ENCODE assay signal across 9 cellular contexts in genomic region chr22:36465232-36466021, GRCh38. TPM values are rescaled to one million over a fixed set of nuclear protein-coding genes. Genes with fewer than 3 reads are reported as not detected.
DNase-seq lines count a peak whose midpoint lies in the region; ATAC-seq, FAIRE-seq and TF ChIP-seq lines count a peak whose summit lies in the region.
"Had no signal": no experiment of that assay in that cellular context is flagged by ENCODE, and none has a peak within 500 bp of the region (broad histone marks: within the 10 kb centered on the region; RNA-seq: fewer than 3 reads in every experiment).

No MANE protein-coding gene starts in this region.

- no peak for TF ChIP-seq RAD21 in GM12878 (IDR thresholded peaks at IDR 0.05; ENCODE audit: insufficient read depth, low read depth, low read length)

- no peak for TF ChIP-seq EP300 in GM12878 (IDR thresholded peaks at IDR 0.05; ENCODE audit: borderline replicate concordance in 1 of 2, control insufficient read depth in 1 of 2, low read depth in 2 of 2, low read length in 2 of 2)

- intact Hi-C loops in GM12878 (cut with micrococcal nuclease; ENCODE audit: unreplicated experiment) = no loop called here

- H3K4me1 ChIP-seq in GM12878 (ENCODE audit: control insufficient read depth, insufficient read depth, low read length) = peaks cover 4% of the 10 kb centered on the region
- peaks cover 67% of the 10 kb centered on the region for H3K4me1 ChIP-seq in keratinocyte (ENCODE audit: control insufficient read depth, extremely low read depth, insufficient read depth, low read length)
- H3K4me1 ChIP-seq in stomach smooth muscle (ENCODE audit: control insufficient read depth, insufficient read depth, low read length) = peaks cover 72% of the 10 kb centered on the region

- H2AFZ ChIP-seq in GM12878 (ENCODE audit: control insufficient read depth, low read depth, low read length) (no peak overlapping the region), keratinocyte (ENCODE audit: control insufficient read depth, low read length) (no peak overlapping the region)

- peaks cover 4% of the 10 kb centered on the region for H3K9me1 ChIP-seq in keratinocyte (ENCODE audit: control insufficient read depth, extremely low read depth, insufficient read depth, low read length)

- DNase-seq in HS-27A (ENCODE audit: low read depth) (peak; percentile 89), GM12878 (ENCODE audit: low read depth, low spot score) (no peak), keratinocyte (ENCODE audit: low read depth, low spot score) (no peak), GM13977 (ENCODE audit: low spot score) (no peak), NCI-H1436 treated with DMSO at 0.1 percent for 48 hours (lab: John Stamatoyannopoulos, UW) (no peak)
- DNase-seq: activated naive CD8-positive, alpha-beta T cell treated with anti-CD3 and anti-CD28 coated beads, Interleukin-2, amount 10 ng/mL, durations not matched to agents 7 days and 5 days had no signal

- H3K4me2 ChIP-seq in GM12878 (ENCODE audit: control insufficient read depth, insufficient read depth) = no peak overlapping the region
- H3K4me2 ChIP-seq in keratinocyte (ENCODE audit: control insufficient read depth, extremely low read depth, insufficient read depth, low read depth, low read length) = peak overlapping the region; percentile 28

- peak; percentile 13; the same call in 1 of the 2 replicates for TF ChIP-seq POLR2A in GM12878 (IDR thresholded peaks at IDR 0.05; ENCODE audit: low read depth, low read length)

- FAIRE-seq in GM12878 (lab: Jason Lieb, UNC) = no peak
- peak; percentile 93 for FAIRE-seq in keratinocyte (lab: Jason Lieb, UNC)

- BruUV-seq in GM12878 (replicated peaks; lab: Mats Ljungman, UMichigan) = no TSS peak

- WGBS in GM12878 (ENCODE audit: insufficient coverage, insufficient replicate concordance, low lambda C conversion rate, missing lambda C conversion rate) = 87% methylated on average over 25 of the region's 25 CpGs

- H3K27me3 ChIP-seq in GM12878 (replicated peaks in 1 of 2; ENCODE audit: control insufficient read depth in 2 of 2, insufficient read depth in 2 of 2, low read length in 1 of 2) (no peaks in the 10 kb centered on the region), keratinocyte (ENCODE audit: control insufficient read depth, extremely low read depth, insufficient read depth, low read length) (no peaks in the 10 kb centered on the region), stomach smooth muscle (ENCODE audit: control insufficient read depth in 1 of 2, insufficient read depth in 2 of 2, low read length in 2 of 2) (no peaks in the 10 kb centered on the region)

- TF ChIP-seq CTCF in GM12878 (IDR thresholded peaks at IDR 0.05 in 2 of 3, conservative IDR thresholded peaks at IDR 0.05 in 1 of 3; ENCODE audit: control insufficient read depth in 2 of 3, extremely low read depth in 1 of 3, insufficient read depth in 1 of 3, low read depth in 3 of 3, low read length in 3 of 3) (no peak), keratinocyte (optimal IDR thresholded peaks at IDR 0.05 in 1 of 3, IDR thresholded peaks at IDR 0.05 in 1 of 3, conservative IDR thresholded peaks at IDR 0.05 in 1 of 3; ENCODE audit: extremely low read depth in 1 of 3, insufficient read depth in 2 of 3, low read length in 3 of 3) (no peak), GM13977 (IDR thresholded peaks at IDR 0.05; ENCODE audit: extremely low read depth, insufficient read depth, missing control alignments) (no peak)

- POLR2A ChIA-PET in GM12878 (lab: Charles Lee) = no interaction called here

- no peak overlapping the region for H3K27ac ChIP-seq in GM12878 (ENCODE audit: control insufficient read depth, insufficient read depth)
- H3K27ac ChIP-seq in keratinocyte (ENCODE audit: control insufficient read depth, insufficient read depth, low read length) = peak overlapping the region; percentile 63
- H3K27ac ChIP-seq in stomach smooth muscle (ENCODE audit: low read length) = peak overlapping the region; percentile 97

- dilution Hi-C loops in keratinocyte (cut with MboI; ENCODE audit: extremely low pct_ligation_motif_present, low sequenced_read_pairs) = no loop called here

- H3K9me3 ChIP-seq in GM12878 (replicated peaks; ENCODE audit: control insufficient read depth, insufficient read depth, low read length) (no peaks in the 10 kb centered on the region), keratinocyte (ENCODE audit: control insufficient read depth, low read depth, low read length) (no peaks in the 10 kb centered on the region), stomach smooth muscle (ENCODE audit: control insufficient read depth in 2 of 2, low read length in 2 of 2) (no peaks in the 10 kb centered on the region)

- no peak overlapping the region for H3K9ac ChIP-seq in GM12878 (ENCODE audit: control insufficient read depth, insufficient read depth, low read length)
- H3K9ac ChIP-seq in keratinocyte (ENCODE audit: control insufficient read depth, extremely low read depth, insufficient read depth, low read length) = peak overlapping the region; percentile 59
- H3K9ac ChIP-seq in stomach smooth muscle (ENCODE audit: low read length in 2 of 2) = peak overlapping the region; percentile 68 to 73

- ATAC-seq in GM12878 (no peak), GM21786 (IDR thresholded peaks at IDR 0.05; ENCODE audit: unreplicated experiment) (no peak), GM18868 (IDR thresholded peaks at IDR 0.05; ENCODE audit: unreplicated experiment) (no peak)

- H3K36me3 ChIP-seq in GM12878 (ENCODE audit: control insufficient read depth in 2 of 2, insufficient read depth in 2 of 2, low read length in 1 of 2) (peaks cover under 1 to 16% of the 10 kb centered on the region in 2 experiments; a peak in 3 of 4 replicates), keratinocyte (ENCODE audit: control insufficient read depth in 2 of 2, extremely low read depth in 1 of 2, insufficient read depth in 2 of 2, low read length in 2 of 2) (no peaks in the 10 kb centered on the region), stomach smooth muscle (ENCODE audit: control insufficient read depth in 2 of 2, insufficient read depth in 2 of 2, low read length in 2 of 2) (peaks cover 0 to 2% of the 10 kb centered on the region in 2 donors)

- CTCF ChIA-PET in GM12878 (lab: Yijun Ruan, JAX) = no interaction called here

- in situ Hi-C loops in GM12878 (cut with MboI) (loop anchor here (5.0 kb wide), 1 partner anchor 158 kb away; no protein-coding TSS in a partner anchor), GM13977 (cut with MboI; ENCODE audit: low pct_unique_long_range_greater_than_20kb, low sequenced_read_pairs, unreplicated experiment) (loop anchor here (10.0 kb wide), 1 partner anchor 161 kb away; no protein-coding TSS in a partner anchor)

- RAD21 ChIA-PET in GM12878 (lab: Charles Lee; ENCODE audit: unreplicated experiment) = no interaction called here

- H4K20me1 ChIP-seq in GM12878 (ENCODE audit: control insufficient read depth, insufficient read depth) (no peaks in the 10 kb centered on the region), keratinocyte (ENCODE audit: control insufficient read depth, extremely low read depth, insufficient read depth, low read length) (no peaks in the 10 kb centered on the region)

- SMC1A ChIA-PET in GM12878 (lab: Charles Lee; ENCODE audit: uncharacterized antibody, unreplicated experiment) = no interaction called here

- no peak overlapping the region for H3K4me3 ChIP-seq in GM12878
- H3K4me3 ChIP-seq in keratinocyte (ENCODE audit: control insufficient read depth in 2 of 3, extremely low read depth in 1 of 3, insufficient read depth in 2 of 3, low read depth in 1 of 3, low read length in 3 of 3) = peak overlapping the region in 1 of 3 experiments; percentile 1
- H3K4me3 ChIP-seq in stomach smooth muscle (ENCODE audit: low read length in 2 of 2) = peak overlapping the region in 1 of 2 donors; percentile 35

- H3K79me2 ChIP-seq in GM12878 (ENCODE audit: control insufficient read depth, insufficient read depth, low read length) (no peaks in the 10 kb centered on the region; the same call in 1 of the 2 replicates), keratinocyte (ENCODE audit: control insufficient read depth, insufficient read depth, low read length) (peaks cover 17% of the 10 kb centered on the region)

RNA-seq across cellular contexts. Expression of gene TXN2, which starts 16.0 kb away (rescaled TPM):
- total RNA-seq in GM12878 (2013; cell fraction: nucleolus; rRNA removed) = 7.3 and 8.2 TPM in 2 replicates
- total RNA-seq in GM12878 (2014; rRNA removed) (81.6 and 96.5 TPM in 2 replicates), GM12878 (2014; rRNA removed; fragmentation: Illumina TruSeq; extraction: Trizol) (70.2 and 70.4 TPM in 2 replicates), GM12878 (2021) (119 and 126 TPM in 2 replicates)
- polyA plus RNA-seq in GM12878 (2011; ENCODE audit: low read depth) = 46.7 TPM
- polyA plus RNA-seq in GM12878 (2011; rRNA removed) (176 and 233 TPM in 2 replicates), GM12878 (2014; fragmentation: Illumina TruSeq; extraction: Trizol) (101 and 102 TPM in 2 replicates), GM12878 (2014; fragmentation: Nextera tagmentation; extraction: Ambion mirVana) (100 to 1,000 TPM; 330 to 350 TPM), GM12878 (2014; rRNA removed) (144 and 180 TPM in 2 replicates), GM12878 (2016; fragmentation: Nextera tagmentation; extraction: Ambion mirVana) (100 to 1,000 TPM; 221 to 285 TPM), keratinocyte (92.5 to 99.2 TPM (median 95.9 TPM) in 3 replicates)
- polyA plus RNA-seq in GM12878 (2011; cell fraction: cytosol; rRNA removed) = 244 and 280 TPM in 2 replicates
- 135 and 140 TPM in 2 replicates for polyA plus RNA-seq in GM12878 (2011; cell fraction: nucleus; rRNA removed)
- polyA plus RNA-seq in GM12878 (2012) = 139 and 155 TPM in 2 replicates
- polyA minus RNA-seq in GM12878 (2011; rRNA and poly(A)+ RNA removed) = 180 and 183 TPM in 2 replicates
- polyA minus RNA-seq in GM12878 (2011; cell fraction: cytosol; rRNA and poly(A)+ RNA removed) = 34.3 and 55.5 TPM in 2 replicates
- 20.3 and 27.4 TPM in 2 replicates for polyA minus RNA-seq in GM12878 (2011; cell fraction: nucleus; rRNA and poly(A)+ RNA removed)
- polyA plus RNA-seq in keratinocyte (2011; ENCODE audit: low read depth) = 28.6 TPM
- polyA plus RNA-seq in keratinocyte (2011; cell fraction: cytosol; rRNA removed) = 93.8 and 123 TPM in 2 replicates
- polyA plus RNA-seq in keratinocyte (2011; cell fraction: nucleus; rRNA removed) = 58.4 and 68.3 TPM in 2 replicates
- 40.9 and 62.6 TPM in 2 replicates for polyA plus RNA-seq in keratinocyte (2012; ENCODE audit: low replicate concordance)
- polyA minus RNA-seq in keratinocyte = 62.9 to 78.3 TPM (median 72.1 TPM) in 3 replicates
- polyA minus RNA-seq in keratinocyte (2011; cell fraction: cytosol; rRNA and poly(A)+ RNA removed) = 57.2 TPM
- polyA minus RNA-seq in keratinocyte (2011; cell fraction: nucleus; rRNA and poly(A)+ RNA removed) = 16.5 and 17.5 TPM in 2 replicates

RNA-seq across cellular contexts. Expression of gene FOXRED2, which starts 41.4 kb away (rescaled TPM):
- total RNA-seq in GM12878 (2013; cell fraction: nucleolus; rRNA removed) = 13.5 and 15.1 TPM in 2 replicates
- total RNA-seq in GM12878 (2014; rRNA removed) (5.1 and 7.3 TPM in 2 replicates), GM12878 (2014; rRNA removed; fragmentation: Illumina TruSeq; extraction: Trizol) (3.7 TPM in 2 replicates), GM12878 (2021) (25.5 and 28.8 TPM in 2 replicates)
- polyA plus RNA-seq in GM12878 (2011; ENCODE audit: low read depth) = 3.3 TPM
- polyA plus RNA-seq in GM12878 (2011; rRNA removed) (1.1 and 1.8 TPM in 2 replicates), GM12878 (2014; fragmentation: Illumina TruSeq; extraction: Trizol) (9.6 and 9.8 TPM in 2 replicates), GM12878 (2014; fragmentation: Nextera tagmentation; extraction: Ambion mirVana) (1 to 10 TPM; 3.5 to 3.9 TPM), GM12878 (2014; rRNA removed) (7.9 and 8.4 TPM in 2 replicates), GM12878 (2016; fragmentation: Nextera tagmentation; extraction: Ambion mirVana) (10 to 100 TPM; 20.1 to 24.0 TPM), keratinocyte (0.54 to 1.9 TPM (median 0.71 TPM) in 3 replicates)
- 2.2 and 3.1 TPM in 2 replicates for polyA plus RNA-seq in GM12878 (2011; cell fraction: cytosol; rRNA removed)
- polyA plus RNA-seq in GM12878 (2011; cell fraction: nucleus; rRNA removed) = 4.3 and 4.7 TPM in 2 replicates
- polyA plus RNA-seq in GM12878 (2012) = 5.4 TPM in 2 replicates
- polyA minus RNA-seq in GM12878 (2011; rRNA and poly(A)+ RNA removed) = 2.6 and 3.9 TPM in 2 replicates
- 3.0 and 3.9 TPM in 2 replicates for polyA minus RNA-seq in GM12878 (2011; cell fraction: cytosol; rRNA and poly(A)+ RNA removed)
- polyA minus RNA-seq in GM12878 (2011; cell fraction: nucleus; rRNA and poly(A)+ RNA removed) = 2.2 and 3.6 TPM in 2 replicates
- 0.56 TPM for polyA plus RNA-seq in keratinocyte (2011; ENCODE audit: low read depth)
- 0.79 and 1.1 TPM in 2 replicates for polyA plus RNA-seq in keratinocyte (2011; cell fraction: cytosol; rRNA removed)
- polyA plus RNA-seq in keratinocyte (2011; cell fraction: nucleus; rRNA removed) = 2.0 and 2.3 TPM in 2 replicates
- polyA plus RNA-seq in keratinocyte (2012; ENCODE audit: low replicate concordance) = 1.4 and 2.1 TPM in 2 replicates
- polyA minus RNA-seq in keratinocyte = 1.3 to 5.1 TPM (median 1.8 TPM) in 3 replicates
- polyA minus RNA-seq in keratinocyte (2011; cell fraction: cytosol; rRNA and poly(A)+ RNA removed) = not detected
- polyA minus RNA-seq in keratinocyte (2011; cell fraction: nucleus; rRNA and poly(A)+ RNA removed) = 1.6 and 2.2 TPM in 2 replicates
